In genomic region chr14:54438703-54439102, GRCh38 we compare ENCODE assay signal across 1 cellular context.
A peak's percentile ranks its signal among the peaks of the same experiment; 100 is the strongest.
TF ChIP-seq lines count a peak whose summit lies in the region.

No MANE protein-coding gene starts in this region.

TF ChIP-seq in K562, 482 proteins besides CTCF, POLR2A, EP300 and RAD21:
- TF ChIP-seq ZNF766 (CRISPR knock-in tag; conservative IDR thresholded peaks at IDR 0.05) (peak; percentile 66), ARHGAP35 (IDR thresholded peaks at IDR 0.05; ENCODE audit: partially characterized antibody) (no peak), POLR2G (IDR thresholded peaks at IDR 0.05; ENCODE audit: low read depth, low read length) (no peak)
- TF ChIP-seq, protein P1, sequence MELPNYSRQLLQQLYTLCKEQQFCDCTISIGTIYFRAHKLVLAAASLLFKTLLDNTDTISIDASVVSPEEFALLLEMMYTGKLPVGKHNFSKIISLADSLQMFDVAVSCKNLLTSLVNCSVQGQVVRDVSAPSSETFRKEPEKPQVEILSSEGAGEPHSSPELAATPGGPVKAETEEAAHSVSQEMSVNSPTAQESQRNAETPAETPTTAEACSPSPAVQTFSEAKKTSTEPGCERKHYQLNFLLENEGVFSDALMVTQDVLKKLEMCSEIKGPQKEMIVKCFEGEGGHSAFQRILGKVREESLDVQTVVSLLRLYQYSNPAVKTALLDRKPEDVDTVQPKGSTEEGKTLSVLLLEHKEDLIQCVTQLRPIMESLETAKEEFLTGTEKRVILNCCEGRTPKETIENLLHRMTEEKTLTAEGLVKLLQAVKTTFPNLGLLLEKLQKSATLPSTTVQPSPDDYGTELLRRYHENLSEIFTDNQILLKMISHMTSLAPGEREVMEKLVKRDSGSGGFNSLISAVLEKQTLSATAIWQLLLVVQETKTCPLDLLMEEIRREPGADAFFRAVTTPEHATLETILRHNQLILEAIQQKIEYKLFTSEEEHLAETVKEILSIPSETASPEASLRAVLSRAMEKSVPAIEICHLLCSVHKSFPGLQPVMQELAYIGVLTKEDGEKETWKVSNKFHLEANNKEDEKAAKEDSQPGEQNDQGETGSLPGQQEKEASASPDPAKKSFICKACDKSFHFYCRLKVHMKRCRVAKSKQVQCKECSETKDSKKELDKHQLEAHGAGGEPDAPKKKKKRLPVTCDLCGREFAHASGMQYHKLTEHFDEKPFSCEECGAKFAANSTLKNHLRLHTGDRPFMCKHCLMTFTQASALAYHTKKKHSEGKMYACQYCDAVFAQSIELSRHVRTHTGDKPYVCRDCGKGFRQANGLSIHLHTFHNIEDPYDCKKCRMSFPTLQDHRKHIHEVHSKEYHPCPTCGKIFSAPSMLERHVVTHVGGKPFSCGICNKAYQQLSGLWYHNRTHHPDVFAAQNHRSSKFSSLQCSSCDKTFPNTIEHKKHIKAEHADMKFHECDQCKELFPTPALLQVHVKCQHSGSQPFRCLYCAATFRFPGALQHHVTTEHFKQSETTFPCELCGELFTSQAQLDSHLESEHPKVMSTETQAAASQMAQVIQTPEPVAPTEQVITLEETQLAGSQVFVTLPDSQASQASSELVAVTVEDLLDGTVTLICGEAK (IDR thresholded peaks at IDR 0.05): no peak
- TF ChIP-seq, protein P1 (CRISPR knock-in tag; IDR thresholded peaks at IDR 0.05): no peak
TF ChIP-seq in K562: peak in this region for 1.
